In the genomic region with DNA sequence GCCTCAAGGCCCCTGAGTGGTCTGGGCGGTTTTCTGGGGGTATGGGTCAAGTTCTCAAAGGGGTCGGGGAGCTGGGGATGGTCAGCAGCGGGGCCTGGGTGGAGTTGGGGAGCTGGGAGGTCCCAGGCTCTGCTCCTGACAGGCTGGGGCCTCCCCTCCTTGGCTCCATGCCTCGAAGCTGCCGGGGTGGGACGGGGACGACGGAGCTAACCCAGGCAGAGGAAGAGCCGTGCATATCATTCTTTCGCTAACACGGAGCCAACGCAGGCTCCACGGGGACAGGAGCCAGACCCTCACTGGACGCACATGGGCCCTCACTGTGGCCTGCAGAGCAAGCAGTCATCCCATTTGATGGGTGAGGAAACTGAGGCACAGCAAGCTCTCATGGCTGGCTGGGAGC, we compare ENCODE assay signal across 8 cellular contexts.
"Had no signal": no experiment of that assay in that cellular context is flagged by ENCODE, and none has a peak within 500 bp of the region (broad histone marks: within the 10 kb centered on the region; RNA-seq: fewer than 3 reads in every experiment).

No MANE protein-coding gene starts in this region.

- DNase-seq: GM23248, GOT3, H7, H9, HCEC 1CT, HFFc6 had no signal

- H3K27ac Mint-ChIP-seq: GM23338, H9, HFFc6 had no signal

- H3K4me3 Mint-ChIP-seq: GM23338, H9, HFFc6 had no signal

- H3K4me1 Mint-ChIP-seq: GM23338, H9 had no signal

- ATAC-seq: GM23338, HCT116 had no signal

- H3K9me3 Mint-ChIP-seq: GM23338, H9, HFFc6 had no signal
